In genomic region chr11:83456075-83456474, GRCh38 we compare ENCODE assay signal across 1 cellular context.
TF ChIP-seq lines count a peak whose summit lies in the region.

No MANE protein-coding gene starts in this region.

TF ChIP-seq in HepG2, 621 proteins besides CTCF, POLR2A, EP300 and RAD21 (continued from another document):
- TF ChIP-seq BCLAF1 (IDR thresholded peaks at IDR 0.05) (no peak), ZNF441 (CRISPR knock-in tag; IDR thresholded peaks at IDR 0.05; ENCODE audit: borderline replicate concordance) (no peak)
